8 cellular contexts compared by ENCODE assay signal in genomic region chr3:57097536-57097935, GRCh38. TPM values are rescaled to one million over a fixed set of nuclear protein-coding genes. Genes with fewer than 3 reads are reported as not detected.
"Had no signal": no experiment of that assay in that cellular context is flagged by ENCODE, and none has a peak within 500 bp of the region (broad histone marks: within the 10 kb centered on the region; RNA-seq: fewer than 3 reads in every experiment).

No MANE protein-coding gene starts in this region.

- DNase-seq: IMR-90, KBM-7, KG1 had no signal

- H3K4me3 ChIP-seq: K562 had no signal

- H3K27ac ChIP-seq: HL-60 had no signal

- FAIRE-seq: HepG2, HTR-8/SVneo, K562 had no signal

RNA-seq across cellular contexts. Expression of gene SPATA12, which starts 37.1 kb away (rescaled TPM):
- total RNA-seq: K562 had no signal
- polyA plus RNA-seq: IgD-negative memory B cell, IMR-90, K562 had no signal
